ENCODE assay signal across 11 cellular contexts in genomic region chr3:177977381-177978158, GRCh38.
DNase-seq lines count a peak whose midpoint lies in the region; ATAC-seq and TF ChIP-seq lines count a peak whose summit lies in the region.
"Had no signal": no experiment of that assay in that cellular context is flagged by ENCODE, and none has a peak within 500 bp of the region (broad histone marks: within the 10 kb centered on the region; RNA-seq: fewer than 3 reads in every experiment).

No MANE protein-coding gene starts in this region.

- H3K27me3 Mint-ChIP-seq in activated T-cell treated with anti-CD3 and anti-CD28 coated beads, Interleukin-2, amount 50 U/mL, for 72 hours (ENCODE audit: low read depth): no peaks in the 10 kb centered on the region
- no peaks in the 10 kb centered on the region for H3K27me3 Mint-ChIP-seq in activated T-cell treated with anti-CD3 and anti-CD28 coated beads, Interleukin-2, amount 50 U/mL, for 4 hours (ENCODE audit: low read depth)
- no peaks in the 10 kb centered on the region for H3K27me3 Mint-ChIP-seq in effector memory CD8-positive, alpha-beta T cell

- peak; percentile 8 to 18 for DNase-seq in activated T-cell treated with anti-CD3 and anti-CD28 coated beads, Interleukin-2, amount 50 U/mL, for 72 hours
- DNase-seq in activated T-cell treated with anti-CD3 and anti-CD28 coated beads, Interleukin-2, amount 50 U/mL, for 4 hours: no peak
- peak; percentile 79 for DNase-seq in RPMI7951 (ENCODE audit: low read depth)
- peak; percentile 97 for DNase-seq in fibroblast of mammary gland (ENCODE audit: low read depth)
- DNase-seq in stimulated activated naive CD8-positive, alpha-beta T cell treated with anti-CD3 and anti-CD28 coated beads, Interleukin-15, Interleukin-2, amounts not matched to agents 100 U/mL and 50 U/mL, for 24 hours: no peak
- DNase-seq in effector memory CD8-positive, alpha-beta T cell: no peak
- DNase-seq: adrenal gland, BE2C, NCI-H187 treated with DMSO at 0.1 percent for 48 hours had no signal

- ATAC-seq in activated T-cell treated with anti-CD3 and anti-CD28 coated beads, Interleukin-2, amount 50 U/mL, for 72 hours (replicated peaks in 1 of 2): peak; percentile 79 to 93
- ATAC-seq in activated T-cell treated with anti-CD3 and anti-CD28 coated beads, Interleukin-2, amount 50 U/mL, for 4 hours: no peak
- peak; percentile 36 for ATAC-seq in stimulated activated naive CD8-positive, alpha-beta T cell treated with anti-CD3 and anti-CD28 coated beads, Interleukin-15, Interleukin-2, amounts not matched to agents 100 U/mL and 50 U/mL, for 24 hours
- no peak for ATAC-seq in GM21825 (IDR thresholded peaks at IDR 0.05; ENCODE audit: unreplicated experiment)
- no peak for ATAC-seq in effector memory CD8-positive, alpha-beta T cell (replicated peaks)
- ATAC-seq in GM19351 (IDR thresholded peaks at IDR 0.05; ENCODE audit: unreplicated experiment): no peak

- H3K9me3 Mint-ChIP-seq in activated T-cell treated with anti-CD3 and anti-CD28 coated beads, Interleukin-2, amount 50 U/mL, for 72 hours: peaks cover 0 to 1% of the 10 kb centered on the region in 2 donors
- no peaks in the 10 kb centered on the region for H3K9me3 Mint-ChIP-seq in activated T-cell treated with anti-CD3 and anti-CD28 coated beads, Interleukin-2, amount 50 U/mL, for 4 hours
- H3K9me3 Mint-ChIP-seq in effector memory CD8-positive, alpha-beta T cell: no peaks in the 10 kb centered on the region

- H3K36me3 Mint-ChIP-seq in activated T-cell treated with anti-CD3 and anti-CD28 coated beads, Interleukin-2, amount 50 U/mL, for 72 hours (ENCODE audit: insufficient read depth in 2 of 2): no peaks in the 10 kb centered on the region
- H3K36me3 Mint-ChIP-seq in activated T-cell treated with anti-CD3 and anti-CD28 coated beads, Interleukin-2, amount 50 U/mL, for 4 hours (ENCODE audit: insufficient read depth): no peaks in the 10 kb centered on the region
- no peaks in the 10 kb centered on the region for H3K36me3 Mint-ChIP-seq in effector memory CD8-positive, alpha-beta T cell (ENCODE audit: insufficient read depth)

- peak overlapping the region; percentile 73 for H3K27ac Mint-ChIP-seq in activated T-cell treated with anti-CD3 and anti-CD28 coated beads, Interleukin-2, amount 50 U/mL, for 72 hours
- no peak overlapping the region for H3K27ac Mint-ChIP-seq in effector memory CD8-positive, alpha-beta T cell

- peaks cover 19% of the 10 kb centered on the region for H3K4me1 Mint-ChIP-seq in activated T-cell treated with anti-CD3 and anti-CD28 coated beads, Interleukin-2, amount 50 U/mL, for 72 hours (ENCODE audit: low read depth)
- no peaks in the 10 kb centered on the region for H3K4me1 Mint-ChIP-seq in activated T-cell treated with anti-CD3 and anti-CD28 coated beads, Interleukin-2, amount 50 U/mL, for 4 hours (ENCODE audit: low read depth)
- H3K4me1 Mint-ChIP-seq in effector memory CD8-positive, alpha-beta T cell (ENCODE audit: low read depth in 2 of 2): no peaks in the 10 kb centered on the region

- no peak overlapping the region for H3K4me3 Mint-ChIP-seq in activated T-cell treated with anti-CD3 and anti-CD28 coated beads, Interleukin-2, amount 50 U/mL, for 72 hours
- no peak overlapping the region for H3K4me3 Mint-ChIP-seq in activated T-cell treated with anti-CD3 and anti-CD28 coated beads, Interleukin-2, amount 50 U/mL, for 4 hours
- no peak overlapping the region for H3K4me3 Mint-ChIP-seq in effector memory CD8-positive, alpha-beta T cell

- no peak overlapping the region for H3K4me3 ChIP-seq in fibroblast of mammary gland (ENCODE audit: control insufficient read depth, low read depth, low read length)
- H3K4me3 ChIP-seq: adrenal gland had no signal

- TF ChIP-seq CTCF in fibroblast of mammary gland (conservative IDR thresholded peaks at IDR 0.05; ENCODE audit: control insufficient read depth, insufficient read depth, low read depth, low read length): no peak

Comparison
In these comparisons a context has a peak if more than half of its experiments do, and no peak if none do; other contexts are left out.
1. ATAC-seq: peak in activated T-cell treated with anti-CD3 and anti-CD28 coated beads, Interleukin-2, amount 50 U/mL, for 72 hours (2 of 2) and stimulated activated naive CD8-positive, alpha-beta T cell treated with anti-CD3 and anti-CD28 coated beads, Interleukin-15, Interleukin-2, amounts not matched to agents 100 U/mL and 50 U/mL, for 24 hours (single experiment); none in activated T-cell treated with anti-CD3 and anti-CD28 coated beads, Interleukin-2, amount 50 U/mL, for 4 hours (0 of 2), GM21825 (single experiment), effector memory CD8-positive, alpha-beta T cell (single experiment) and GM19351 (single experiment).
2. DNase-seq: peak in activated T-cell treated with anti-CD3 and anti-CD28 coated beads, Interleukin-2, amount 50 U/mL, for 72 hours (2 of 2), RPMI7951 (single experiment) and fibroblast of mammary gland (single experiment); none in activated T-cell treated with anti-CD3 and anti-CD28 coated beads, Interleukin-2, amount 50 U/mL, for 4 hours (single experiment), stimulated activated naive CD8-positive, alpha-beta T cell treated with anti-CD3 and anti-CD28 coated beads, Interleukin-15, Interleukin-2, amounts not matched to agents 100 U/mL and 50 U/mL, for 24 hours (single experiment) and effector memory CD8-positive, alpha-beta T cell (0 of 3).